18 cellular contexts compared by ENCODE assay signal in the genomic region with DNA sequence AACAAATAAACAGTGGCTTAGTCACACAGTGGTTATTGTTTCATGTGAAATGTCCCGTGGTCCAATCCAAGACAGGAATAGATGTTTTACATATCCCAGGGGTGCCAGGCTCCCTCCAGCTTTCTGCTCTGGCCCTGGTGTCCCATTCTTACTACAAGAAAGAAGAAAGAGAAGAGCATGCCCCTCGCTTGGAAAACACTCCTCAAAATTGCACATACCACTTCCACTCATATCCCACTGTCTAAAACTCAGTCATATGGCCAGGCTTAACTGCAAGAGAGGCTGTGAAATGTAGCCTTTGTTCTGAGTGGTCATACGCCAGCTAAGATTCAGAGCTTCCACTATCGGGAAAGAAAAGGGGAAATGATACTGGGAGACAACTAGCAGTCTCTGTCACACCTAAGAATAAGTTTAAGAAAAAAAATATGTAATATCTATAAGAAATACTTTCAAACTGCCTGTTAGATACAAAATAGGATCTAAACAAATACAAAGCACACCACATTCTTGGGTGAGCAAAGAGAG.
A peak's percentile ranks its signal among the peaks of the same experiment; 100 is the strongest.
DNase-seq lines count a peak whose midpoint lies in the region; ATAC-seq and TF ChIP-seq lines count a peak whose summit lies in the region.
"Had no signal": no experiment of that assay in that cellular context is flagged by ENCODE, and none has a peak within 500 bp of the region (broad histone marks: within the 10 kb centered on the region; RNA-seq: fewer than 3 reads in every experiment).

No MANE protein-coding gene starts in this region.

- ATAC-seq in GM18861 (IDR thresholded peaks at IDR 0.05; ENCODE audit: unreplicated experiment): peak; percentile 53
- peak; percentile 88 for ATAC-seq in GM21723 (IDR thresholded peaks at IDR 0.05; ENCODE audit: unreplicated experiment)
- peak; percentile 88 for ATAC-seq in HG03432 (IDR thresholded peaks at IDR 0.05; ENCODE audit: unreplicated experiment)
- no peak for ATAC-seq in lower lobe of right lung

- TF ChIP-seq CTCF in lower lobe of right lung (IDR thresholded peaks at IDR 0.05) (no peak), MCF 10A (IDR thresholded peaks at IDR 0.05; ENCODE audit: unreplicated experiment) (no peak)

- no peak overlapping the region for H3K4me3 Mint-ChIP-seq in MCF 10A (ENCODE audit: unreplicated experiment)
- H3K4me3 Mint-ChIP-seq: B cell; central memory CD8-positive, alpha-beta T cell; immature natural killer cell; type B pancreatic cell had no signal

- intact Hi-C loops in lower lobe of right lung (cut with DNase I) (no loop called here), MCF 10A (cut with micrococcal nuclease) (no loop called here)

- no TSS peak for BruUV-seq in MCF 10A (replicated peaks; lab: Mats Ljungman, UMichigan)

- no peaks in the 10 kb centered on the region for H3K36me3 Mint-ChIP-seq in MCF 10A (ENCODE audit: insufficient read depth, unreplicated experiment)
- H3K36me3 Mint-ChIP-seq: immature natural killer cell, type B pancreatic cell had no signal

- no peak overlapping the region for H3K4me3 ChIP-seq in lower lobe of right lung

- CTCF ChIA-PET in MCF 10A (lab: Yijun Ruan, JAX): interaction anchor here (0.6 to 2.0 kb wide), 4 partner anchors 16 to 702 kb away, joined by 3 to 6 read pairs (median 4); no protein-coding TSS in a partner anchor

- H3K27ac ChIP-seq in lower lobe of right lung: no peak overlapping the region
- H3K27ac ChIP-seq: HL-60 had no signal

- H3K9me3 ChIP-seq in lower lobe of right lung: no peaks in the 10 kb centered on the region

- no peaks in the 10 kb centered on the region for H3K9me3 Mint-ChIP-seq in MCF 10A (ENCODE audit: unreplicated experiment)
- H3K9me3 Mint-ChIP-seq: type B pancreatic cell had no signal

- H3K36me3 ChIP-seq in lower lobe of right lung: no peaks in the 10 kb centered on the region

- POLR2A ChIA-PET in MCF 10A (lab: Yijun Ruan, JAX): no interaction called here

- H3K27me3 ChIP-seq in lower lobe of right lung (ENCODE audit: low read depth): no peaks in the 10 kb centered on the region

- H3K4me1 Mint-ChIP-seq in MCF 10A (ENCODE audit: insufficient read depth, unreplicated experiment): no peaks in the 10 kb centered on the region
- H3K4me1 Mint-ChIP-seq: B cell; central memory CD8-positive, alpha-beta T cell; immature natural killer cell had no signal

- H3K27me3 Mint-ChIP-seq in MCF 10A (ENCODE audit: insufficient read depth, unreplicated experiment): peaks cover 42% of the 10 kb centered on the region
- H3K27me3 Mint-ChIP-seq: central memory CD8-positive, alpha-beta T cell had no signal

- peak; percentile 67 for DNase-seq in globus pallidus (ENCODE audit: low spot score)
- no peak for DNase-seq in lower lobe of right lung
- no peak for DNase-seq in NCI-H748 treated with DMSO at 0.1 percent for 48 hours (lab: John Stamatoyannopoulos, UW)
- DNase-seq in stimulated activated CD4-positive, alpha-beta T cell treated with anti-CD3 and anti-CD28 coated beads, Interleukin-12 subunit alpha, Interleukin-12 subunit beta, amount 100 ng/mL, for 4 hours: no peak
- DNase-seq in MCF 10A (ENCODE audit: unreplicated experiment): no peak
- DNase-seq: activated CD4-positive, alpha-beta T cell treated with anti-CD3 and anti-CD28 coated beads, Interleukin-2, amount 50 U/mL, for 1 hour; activated naive CD4-positive, alpha-beta T cell treated with Interleukin-2 at 50 U/mL for 16 hours; immature natural killer cell; MM.1S; NCI-H524 treated with DMSO at 0.1 percent for 48 hours; small intestine had no signal

- no peaks in the 10 kb centered on the region for H3K4me1 ChIP-seq in lower lobe of right lung

- H3K27ac Mint-ChIP-seq in MCF 10A (ENCODE audit: low read depth, unreplicated experiment): no peak overlapping the region
- H3K27ac Mint-ChIP-seq: B cell, immature natural killer cell, type B pancreatic cell had no signal

Comparison
In these comparisons a context has a peak if more than half of its experiments do, and no peak if none do; other contexts are left out.
1. ATAC-seq: peak in GM18861 (single experiment), GM21723 (single experiment) and HG03432 (single experiment); none in lower lobe of right lung (0 of 2).